ENCODE assay signal across 12 cellular contexts in the genomic region with DNA sequence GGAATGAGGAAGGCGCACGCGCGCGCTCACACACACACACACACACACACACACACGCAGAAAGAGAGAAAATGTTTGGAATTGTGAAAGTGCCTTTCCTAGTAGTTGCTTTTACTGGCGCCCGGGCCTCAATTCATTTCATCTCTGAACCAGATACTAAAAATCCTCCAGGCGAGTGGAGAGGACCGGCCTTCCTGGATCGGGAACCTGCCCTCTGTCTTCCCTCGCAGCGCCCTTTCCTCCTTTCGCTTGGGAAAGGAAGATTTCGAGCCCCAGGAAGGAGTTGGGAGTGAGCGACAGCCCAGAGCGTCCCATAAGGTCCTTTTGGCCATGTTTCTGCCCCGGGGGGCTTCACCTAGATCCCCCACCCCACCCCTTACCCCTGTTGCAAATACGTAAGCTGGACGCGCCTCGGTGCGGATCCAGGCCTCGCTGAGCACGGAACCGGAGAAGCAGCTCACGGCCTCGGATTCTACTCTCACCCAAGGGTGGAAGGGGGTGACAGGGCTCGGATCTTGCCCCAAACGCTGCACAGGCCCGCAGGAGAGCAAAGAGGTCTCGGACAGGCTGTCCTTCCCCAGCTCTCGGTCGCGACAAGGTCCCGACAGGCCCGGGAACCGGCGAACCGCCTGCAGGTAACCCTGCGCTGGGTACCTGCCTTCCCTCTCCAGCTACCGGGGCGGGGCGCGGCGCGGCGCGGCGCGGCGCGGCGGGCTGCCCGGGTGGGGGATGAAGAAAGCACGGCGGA. TPM values are rescaled to one million over a fixed set of nuclear protein-coding genes. Genes with fewer than 3 reads are reported as not detected.
A peak's percentile ranks its signal among the peaks of the same experiment; 100 is the strongest.
DNase-seq lines count a peak whose midpoint lies in the region; ATAC-seq and TF ChIP-seq lines count a peak whose summit lies in the region.
"Had no signal": no experiment of that assay in that cellular context is flagged by ENCODE, and none has a peak within 500 bp of the region (broad histone marks: within the 10 kb centered on the region; RNA-seq: fewer than 3 reads in every experiment).

No MANE protein-coding gene starts in this region.

- WGBS in GM23248 (ENCODE audit: low coverage in 1 of 2, low lambda C conversion rate in 2 of 2, missing lambda C conversion rate in 2 of 2), 2 experiments = 51 to 53% methylated on average over 47 to 57 of the region's 57 CpGs

- POLR2A ChIA-PET in activated CD4-positive, alpha-beta memory T cell treated with anti-CD3 and anti-CD28 coated beads for 36 hours (lab: Charles Lee) = no interaction called here

- no peaks in the 10 kb centered on the region for H3F3A ChIP-seq in GM23248 (ENCODE audit: insufficient read depth)

- H3K27ac ChIP-seq in GM23248 = no peak overlapping the region
- H3K27ac ChIP-seq: pancreas had no signal

- peaks cover 100% of the 10 kb centered on the region for H3K27me3 Mint-ChIP-seq in brain
- H3K27me3 Mint-ChIP-seq in activated CD4-positive, alpha-beta memory T cell treated with anti-CD3 and anti-CD28 coated beads for 36 hours = peaks cover 85% of the 10 kb centered on the region
- H3K27me3 Mint-ChIP-seq in natural killer cell (ENCODE audit: low read depth in 2 of 2) = peaks cover 69 to 76% of the 10 kb centered on the region in 2 donors

- 0 out of 2 replicates have a peak, but pooled peaks cover 2% of the 10 kb centered on the region for H3K27me3 ChIP-seq in GM23248 (replicated peaks; ENCODE audit: insufficient read depth)
- peaks cover 96% of the 10 kb centered on the region for H3K27me3 ChIP-seq in kidney epithelial cell (ENCODE audit: control insufficient read depth, insufficient read depth, low read length)
- peaks cover 95% of the 10 kb centered on the region for H3K27me3 ChIP-seq in skeletal muscle satellite cell (ENCODE audit: control insufficient read depth, insufficient read depth, low read length)

- H3K36me3 ChIP-seq in GM23248 (ENCODE audit: low read depth) (no peaks in the 10 kb centered on the region), kidney epithelial cell (ENCODE audit: control insufficient read depth, insufficient read depth, low read length) (no peaks in the 10 kb centered on the region), skeletal muscle satellite cell (ENCODE audit: insufficient read depth, low read length) (no peaks in the 10 kb centered on the region)
- H3K36me3 ChIP-seq: pancreas had no signal

- H3K4me2 ChIP-seq in GM23248 (ENCODE audit: unreplicated experiment) = peak overlapping the region; percentile 99
- peak overlapping the region; percentile 99 for H3K4me2 ChIP-seq in skeletal muscle satellite cell (ENCODE audit: low read length)

- no peaks in the 10 kb centered on the region for H3K9me3 ChIP-seq in GM23248 (ENCODE audit: low read depth)
- no peaks in the 10 kb centered on the region for H3K9me3 ChIP-seq in skeletal muscle satellite cell (replicated peaks; ENCODE audit: low read length)
- H3K9me3 ChIP-seq: pancreas had no signal

- CTCF ChIA-PET in activated CD4-positive, alpha-beta memory T cell treated with anti-CD3 and anti-CD28 coated beads for 36 hours (lab: Charles Lee) = no interaction called here

- H3K4me1 ChIP-seq in GM23248 (ENCODE audit: insufficient read depth) (no peaks in the 10 kb centered on the region), skeletal muscle satellite cell (ENCODE audit: control insufficient read depth, insufficient read depth, low read length) (peaks cover 8% of the 10 kb centered on the region)

- H3K36me3 Mint-ChIP-seq in brain (no peaks in the 10 kb centered on the region), natural killer cell (peaks cover 9% of the 10 kb centered on the region)
- H3K36me3 Mint-ChIP-seq in activated CD4-positive, alpha-beta memory T cell treated with anti-CD3 and anti-CD28 coated beads for 36 hours = no peaks in the 10 kb centered on the region

- peaks cover 0 to 10% (median 0%) of the 10 kb centered on the region in 5 experiments for H3K9me3 Mint-ChIP-seq in brain
- H3K9me3 Mint-ChIP-seq in activated CD4-positive, alpha-beta memory T cell treated with anti-CD3 and anti-CD28 coated beads for 36 hours = no peaks in the 10 kb centered on the region
- H3K9me3 Mint-ChIP-seq in natural killer cell = no peaks in the 10 kb centered on the region

- in situ Hi-C loops in GM23248 (cut with MboI) = loop anchor here (25.0 kb wide), 1 partner anchor 670 kb away; no protein-coding TSS in a partner anchor

- intact Hi-C loops in activated CD4-positive, alpha-beta memory T cell treated with anti-CD3 and anti-CD28 coated beads for 36 hours (cut with micrococcal nuclease) = no loop called here
- intact Hi-C loops in natural killer cell (cut with micrococcal nuclease) = no loop called here

- H3K9ac ChIP-seq in GM23248 (peak overlapping the region; percentile 61), skeletal muscle satellite cell (ENCODE audit: low read depth, low read length) (peak overlapping the region; percentile 64)

- H3K4me3 Mint-ChIP-seq in brain = peak overlapping the region in 4 of 5 experiments; percentile 9 to 72 (median 57)
- H3K4me3 Mint-ChIP-seq in activated CD4-positive, alpha-beta memory T cell treated with anti-CD3 and anti-CD28 coated beads for 36 hours = no peak overlapping the region
- no peak overlapping the region for H3K4me3 Mint-ChIP-seq in natural killer cell

- TF ChIP-seq CTCF in brain (conservative IDR thresholded peaks at IDR 0.05) (no peak), kidney epithelial cell (IDR thresholded peaks at IDR 0.05; ENCODE audit: insufficient read depth, low read length, poor library complexity, severe bottlenecking) (no peak), natural killer cell (IDR thresholded peaks at IDR 0.05) (no peak)

- H3K4me3 ChIP-seq in GM23248 (peak overlapping the region; percentile 88), kidney epithelial cell (ENCODE audit: low read depth, low read length) (peak overlapping the region; percentile 30), skeletal muscle satellite cell (ENCODE audit: low read length) (peak overlapping the region; percentile 75)

- H3K4me1 Mint-ChIP-seq in brain (peaks cover 12% of the 10 kb centered on the region), natural killer cell (no peaks in the 10 kb centered on the region)
- no peaks in the 10 kb centered on the region for H3K4me1 Mint-ChIP-seq in activated CD4-positive, alpha-beta memory T cell treated with anti-CD3 and anti-CD28 coated beads for 36 hours (ENCODE audit: low read depth)

- ATAC-seq in HG02571 (IDR thresholded peaks at IDR 0.05; ENCODE audit: unreplicated experiment) = no peak
- no peak for ATAC-seq in natural killer cell

- DNase-seq in GM23248 (no peak), kidney epithelial cell (ENCODE audit: low read depth) (no peak), natural killer cell (no peak), NCI-H2107 treated with DMSO at 0.1 percent for 48 hours (lab: John Stamatoyannopoulos, UW; ENCODE audit: unreplicated experiment) (no peak)
- DNase-seq in activated CD4-positive, alpha-beta memory T cell treated with anti-CD3 and anti-CD28 coated beads for 36 hours = no peak
- DNase-seq: amniotic stem cell, DMS 273 treated with DMSO at 0.1 percent for 48 hours, pancreas had no signal

- H4K20me1 ChIP-seq in GM23248 (ENCODE audit: insufficient read depth) = no peaks in the 10 kb centered on the region

- H3K9me2 ChIP-seq in GM23248 (ENCODE audit: insufficient read depth) = no peaks in the 10 kb centered on the region

- H3K79me2 ChIP-seq in GM23248 (ENCODE audit: insufficient read depth) = no peaks in the 10 kb centered on the region

- peak overlapping the region; percentile 94 for H2AFZ ChIP-seq in GM23248

- H3K27ac Mint-ChIP-seq in brain (no peak overlapping the region), natural killer cell (no peak overlapping the region)
- no peak overlapping the region for H3K27ac Mint-ChIP-seq in activated CD4-positive, alpha-beta memory T cell treated with anti-CD3 and anti-CD28 coated beads for 36 hours

RNA-seq across cellular contexts. Expression of a gene that starts 8.0 kb away (rescaled TPM):
- total RNA-seq in GM23248 (2014; rRNA removed; shearing (Covaris generic)) = 25.1 and 34.0 TPM in 2 replicates
- polyA plus RNA-seq in GM23248 (2016; fragmentation: Nextera tagmentation; extraction: Ambion mirVana) (29.2 TPM in 2 replicates), brain (ENCODE audit: insufficient read depth, low read depth, low replicate concordance) (5.1 TPM)
- total RNA-seq in kidney epithelial cell (12.2 and 12.7 TPM in 2 replicates), natural killer cell (under 1 TPM in 1 of 3 donors, not detected in 2; 0.05 TPM)
- 68.1 and 69.0 TPM in 2 replicates for total RNA-seq in skeletal muscle satellite cell (2012; rRNA removed)
- total RNA-seq in activated CD4-positive, alpha-beta memory T cell treated with anti-CD3 and anti-CD28 coated beads for 36 hours = not detected
- total RNA-seq: activated CD8-positive, alpha-beta memory T cell treated with anti-CD3 and anti-CD28 coated beads for 36 hours had no signal

Comparison
In these comparisons a context has a peak if more than half of its experiments do, and no peak if none do; other contexts are left out.
1. H3K4me3 ChIP-seq: peak in every context shown above with its lines; median percentile 88 in GM23248; 75 in skeletal muscle satellite cell; 30 in kidney epithelial cell.
2. H3K4me3 Mint-ChIP-seq: peak in brain (4 of 5); none in activated CD4-positive, alpha-beta memory T cell treated with anti-CD3 and anti-CD28 coated beads for 36 hours (single experiment) and natural killer cell (single experiment).
3. RNA of a gene that starts 8.0 kb away (total RNA-seq): 25.1 to 34.0 TPM in GM23248 and 12.2 to 12.7 TPM in kidney epithelial cell; not detected in activated CD4-positive, alpha-beta memory T cell treated with anti-CD3 and anti-CD28 coated beads for 36 hours and 0.05 TPM in natural killer cell; every median in the first group is over 10 times any median in the second.